ENCODE assay signal across 11 cellular contexts in genomic region chr19:29928831-29929230, GRCh38. TPM values are rescaled to one million over a fixed set of nuclear protein-coding genes. Genes with fewer than 3 reads are reported as not detected.
DNase-seq lines count a peak whose midpoint lies in the region; ATAC-seq and TF ChIP-seq lines count a peak whose summit lies in the region.
"Had no signal": no experiment of that assay in that cellular context is flagged by ENCODE, and none has a peak within 500 bp of the region (broad histone marks: within the 10 kb centered on the region; RNA-seq: fewer than 3 reads in every experiment).

No MANE protein-coding gene starts in this region.

- no peaks in the 10 kb centered on the region for H3K36me3 ChIP-seq in neural progenitor cell
- no peaks in the 10 kb centered on the region for H3K36me3 ChIP-seq in hepatocyte (replicated peaks; ENCODE audit: insufficient read depth, low read depth)

- 63% methylated on average over 1 of the region's 1 CpG for WGBS in hepatocyte (ENCODE audit: low lambda C conversion rate, missing lambda C conversion rate)

- H3K9ac ChIP-seq in neural progenitor cell, result no peak overlapping the region

- H4K20me1 ChIP-seq in neural progenitor cell (ENCODE audit: low read depth) (no peaks in the 10 kb centered on the region), hepatocyte (ENCODE audit: insufficient read depth, poor library complexity, severe bottlenecking) (no peaks in the 10 kb centered on the region)

- DNase-seq in neural progenitor cell (ENCODE audit: low spot score), result no peak
- no peak for DNase-seq in T-cell
- DNase-seq in hepatocyte (ENCODE audit: low spot score), result no peak
- no peak for DNase-seq in stimulated activated CD8-positive, alpha-beta memory T cell treated with anti-CD3 and anti-CD28 coated beads, Interleukin-4, amount 100 ng/mL, for 48 hours
- DNase-seq in NCI-H2196 (lab: John Stamatoyannopoulos, UW; ENCODE audit: unreplicated experiment), result no peak
- DNase-seq: posterior cingulate gyrus; stimulated activated naive B cell treated with anti-CD40 and anti-IgM and Interleukin-4, amounts not matched to agents 10 μg/mL and 1 μg/mL and 100 μg/mL, for 72 hours had no signal

- no peak overlapping the region for H3K4me3 Mint-ChIP-seq in neural progenitor cell
- H3K4me3 Mint-ChIP-seq in T-cell, result no peak overlapping the region
- H3K4me3 Mint-ChIP-seq: stimulated activated naive B cell treated with anti-CD40 and anti-IgM and Interleukin-4, amounts not matched to agents 10 μg/mL and 1 μg/mL and 100 μg/mL, for 72 hours had no signal

- no peaks in the 10 kb centered on the region for H3K79me2 ChIP-seq in neural progenitor cell (ENCODE audit: low read depth)
- no peaks in the 10 kb centered on the region for H3K79me2 ChIP-seq in hepatocyte

- H3K9me3 Mint-ChIP-seq in neural progenitor cell (peaks cover 8% of the 10 kb centered on the region), T-cell (no peaks in the 10 kb centered on the region)

- H3F3A ChIP-seq in neural progenitor cell (ENCODE audit: low read depth), result no peaks in the 10 kb centered on the region

- no peaks in the 10 kb centered on the region for H3K9me3 ChIP-seq in neural progenitor cell (ENCODE audit: low read depth)
- H3K9me3 ChIP-seq in hepatocyte (ENCODE audit: low read depth), result no peaks in the 10 kb centered on the region

- H3K27me3 ChIP-seq in neural progenitor cell (no peaks in the 10 kb centered on the region), hepatocyte (no peaks in the 10 kb centered on the region)

- H3K4me3 ChIP-seq in neural progenitor cell (no peak overlapping the region), hepatocyte (no peak overlapping the region)

- POLR2A ChIA-PET in T-cell (lab: Charles Lee), result no interaction called here

- H3K36me3 Mint-ChIP-seq in neural progenitor cell (no peaks in the 10 kb centered on the region), T-cell (no peaks in the 10 kb centered on the region)
- H3K36me3 Mint-ChIP-seq: stimulated activated naive B cell treated with anti-CD40 and anti-IgM and Interleukin-4, amounts not matched to agents 10 μg/mL and 1 μg/mL and 100 μg/mL, for 72 hours had no signal

- H3K27ac ChIP-seq in neural progenitor cell, result no peak overlapping the region
- no peak overlapping the region for H3K27ac ChIP-seq in hepatocyte
- H3K27ac ChIP-seq: RWPE1 had no signal

- peak; percentile 81 for ATAC-seq in GM18870 (IDR thresholded peaks at IDR 0.05; ENCODE audit: unreplicated experiment)
- ATAC-seq in GM21576 (IDR thresholded peaks at IDR 0.05; ENCODE audit: unreplicated experiment), result peak; percentile 79
- peak; percentile 73 for ATAC-seq in HG03095 (IDR thresholded peaks at IDR 0.05; ENCODE audit: unreplicated experiment)
- no peak for ATAC-seq in T-cell (replicated peaks in 1 of 4)

- CTCF ChIA-PET in T-cell (lab: Charles Lee), result no interaction called here

- H3K4me1 ChIP-seq in neural progenitor cell, result peaks cover 9% of the 10 kb centered on the region
- H3K4me1 ChIP-seq in hepatocyte (ENCODE audit: insufficient read depth), result no peaks in the 10 kb centered on the region

- H2AFZ ChIP-seq in neural progenitor cell (replicated peaks) (no peak overlapping the region), hepatocyte (no peak overlapping the region)

- H3K27ac Mint-ChIP-seq in neural progenitor cell, result no peak overlapping the region
- no peak overlapping the region for H3K27ac Mint-ChIP-seq in T-cell
- H3K27ac Mint-ChIP-seq: stimulated activated naive B cell treated with anti-CD40 and anti-IgM and Interleukin-4, amounts not matched to agents 10 μg/mL and 1 μg/mL and 100 μg/mL, for 72 hours had no signal

- H3K4me1 Mint-ChIP-seq in neural progenitor cell (peaks cover 21% of the 10 kb centered on the region), T-cell (no peaks in the 10 kb centered on the region)

- H3K27me3 Mint-ChIP-seq in neural progenitor cell (ENCODE audit: insufficient read depth, low read depth) (peaks cover 7% of the 10 kb centered on the region), T-cell (peaks cover 0 to 3% of the 10 kb centered on the region in 2 donors)

- no peaks in the 10 kb centered on the region for H3K9me2 ChIP-seq in hepatocyte (replicated peaks; ENCODE audit: insufficient read depth)

- H3K4me2 ChIP-seq in neural progenitor cell (peak overlapping the region; percentile 2), hepatocyte (no peak overlapping the region)

- TF ChIP-seq CTCF in neural progenitor cell (IDR thresholded peaks at IDR 0.05) (no peak), hepatocyte (IDR thresholded peaks at IDR 0.05; ENCODE audit: poor library complexity) (no peak)

RNA-seq across cellular contexts. Expression of gene URI1, which starts 13.2 kb away (rescaled TPM):
- total RNA-seq in neural progenitor cell (ENCODE audit: low replicate concordance), result 60.7 and 94.7 TPM in 2 replicates
- total RNA-seq in T-cell, result 10 to 100 TPM; 69.0 to 84.8 (median 75.7) TPM
- total RNA-seq in hepatocyte, result 63.6 and 66.7 TPM in 2 replicates
- polyA plus RNA-seq in hepatocyte, result 49.6 and 50.0 TPM in 2 replicates

Comparison
In these comparisons a context has a peak if more than half of its experiments do, and no peak if none do; other contexts are left out.
1. ATAC-seq: peak in GM18870 (single experiment), GM21576 (single experiment) and HG03095 (single experiment); none in T-cell (0 of 4).